Comparison of ENCODE assay signal across 15 cellular contexts in the genomic region with DNA sequence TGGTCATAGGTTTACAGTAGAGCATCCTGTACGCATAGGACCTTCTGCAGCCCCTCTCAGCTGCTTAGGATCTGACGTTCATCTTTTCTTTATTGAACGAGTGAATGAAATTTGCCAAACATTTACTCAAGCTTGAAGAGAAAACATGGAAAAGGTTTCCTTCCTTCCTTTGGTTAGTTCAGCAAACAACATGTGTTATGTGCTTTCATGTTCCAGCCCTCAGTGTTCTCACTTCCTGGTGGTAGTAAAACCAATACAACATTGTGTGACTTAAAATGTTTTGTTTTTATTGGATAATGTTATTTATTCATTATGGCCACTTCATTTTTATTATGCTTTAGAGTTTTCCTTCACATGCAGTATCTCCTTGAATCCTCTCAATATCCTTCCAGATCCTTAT. TPM values are rescaled to one million over a fixed set of nuclear protein-coding genes. Genes with fewer than 3 reads are reported as not detected.
A peak's percentile ranks its signal among the peaks of the same experiment; 100 is the strongest.
DNase-seq lines count a peak whose midpoint lies in the region; ATAC-seq and TF ChIP-seq lines count a peak whose summit lies in the region.
"Had no signal": no experiment of that assay in that cellular context is flagged by ENCODE, and none has a peak within 500 bp of the region (broad histone marks: within the 10 kb centered on the region; RNA-seq: fewer than 3 reads in every experiment).

No MANE protein-coding gene starts in this region.

- 0 out of 2 replicates have a peak, but pooled peaks cover under 1% of the 10 kb centered on the region for H4K20me1 ChIP-seq in KMS-11 (ENCODE audit: insufficient read depth)

- DNase-seq in DMS153 treated with DMSO at 0.1 percent for 48 hours (lab: John Stamatoyannopoulos, UW; ENCODE audit: unreplicated experiment) (peak; percentile 74), RWPE2 (ENCODE audit: low spot score) (no peak), neural crest cell (ENCODE audit: low read depth, low spot score) (no peak), SK-N-DZ (ENCODE audit: low spot score) (no peak)
- no peak for DNase-seq in activated CD8-positive, alpha-beta T cell treated with anti-CD3 and anti-CD28 coated beads for 36 hours
- DNase-seq: activated CD4-positive, alpha-beta T cell treated with anti-CD3 and anti-CD28 coated beads for 36 hours; activated CD8-positive, alpha-beta memory T cell treated with anti-CD3 and anti-CD28 coated beads, Interleukin-2, amount 50 U/mL, for 4 hours; activated gamma-delta T cell; anterior cingulate cortex; effector memory CD8-positive, alpha-beta T cell; islet precursor cell; NCI-H1417 treated with DMSO at 0.1 percent for 48 hours; sigmoid colon had no signal

- no peak overlapping the region for H3K9ac ChIP-seq in KMS-11

- H3K4me3 ChIP-seq in KMS-11 (IDR thresholded peaks at IDR 0.05; ENCODE audit: insufficient read depth, low read depth, low read length) (no peak overlapping the region), RWPE2 (ENCODE audit: severe bottlenecking) (no peak overlapping the region)
- H3K4me3 ChIP-seq: sigmoid colon had no signal

- H3K4me2 ChIP-seq in KMS-11, result 0 out of 2 replicates have a peak overlapping the region, but pooled peaks have one; percentile 55

- CTCF ChIA-PET in activated CD8-positive, alpha-beta T cell treated with anti-CD3 and anti-CD28 coated beads for 36 hours (lab: Charles Lee), result interaction anchor here (1.4 kb wide), 1 partner anchor 7 kb away, joined by 4 read pairs; no protein-coding TSS in a partner anchor

- no peaks in the 10 kb centered on the region for H3K9me3 ChIP-seq in RWPE2 (ENCODE audit: severe bottlenecking)
- H3K9me3 ChIP-seq: sigmoid colon had no signal

- H3K27me3 Mint-ChIP-seq in neural crest cell (ENCODE audit: low read depth), result peaks cover 7% of the 10 kb centered on the region
- no peaks in the 10 kb centered on the region for H3K27me3 Mint-ChIP-seq in activated CD8-positive, alpha-beta T cell treated with anti-CD3 and anti-CD28 coated beads for 36 hours

- TF ChIP-seq CTCF in KMS-11 (conservative IDR thresholded peaks at IDR 0.05; ENCODE audit: low read depth, low read length) (no peak), RWPE2 (IDR thresholded peaks at IDR 0.05; ENCODE audit: poor library complexity, severe bottlenecking) (no peak), neural crest cell (conservative IDR thresholded peaks at IDR 0.05) (no peak)
- no peak for TF ChIP-seq CTCF in activated CD8-positive, alpha-beta T cell treated with anti-CD3 and anti-CD28 coated beads for 36 hours (IDR thresholded peaks at IDR 0.05)

- no peak overlapping the region for H2AFZ ChIP-seq in KMS-11 (ENCODE audit: low read depth)

- peaks cover 42% of the 10 kb centered on the region for H3K4me1 Mint-ChIP-seq in neural crest cell
- H3K4me1 Mint-ChIP-seq in activated CD8-positive, alpha-beta T cell treated with anti-CD3 and anti-CD28 coated beads for 36 hours (ENCODE audit: low read depth), result peaks cover 47% of the 10 kb centered on the region

- no peaks in the 10 kb centered on the region for H3K36me3 ChIP-seq in KMS-11 (ENCODE audit: insufficient read depth)
- peaks cover 10% of the 10 kb centered on the region for H3K36me3 ChIP-seq in RWPE2 (ENCODE audit: low read depth)
- H3K36me3 ChIP-seq: sigmoid colon had no signal

- H3K79me2 ChIP-seq in KMS-11 (ENCODE audit: insufficient read depth, low read depth), result peaks cover 26% of the 10 kb centered on the region; the same call in 1 of the 2 replicates

- intact Hi-C loops in activated CD8-positive, alpha-beta T cell treated with anti-CD3 and anti-CD28 coated beads for 36 hours (cut with micrococcal nuclease), result no loop called here

- POLR2A ChIA-PET in activated CD8-positive, alpha-beta T cell treated with anti-CD3 and anti-CD28 coated beads for 36 hours (lab: Charles Lee), result interaction anchor here (0.6 to 1.3 kb wide), 2 partner anchors 11 to 47 kb away, joined by 3 read pairs; no protein-coding TSS in a partner anchor

- no peak overlapping the region for H3K27ac Mint-ChIP-seq in neural crest cell (ENCODE audit: unreplicated experiment)
- no peak overlapping the region for H3K27ac Mint-ChIP-seq in activated CD8-positive, alpha-beta T cell treated with anti-CD3 and anti-CD28 coated beads for 36 hours
- H3K27ac Mint-ChIP-seq: activated CD4-positive, alpha-beta T cell treated with anti-CD3 and anti-CD28 coated beads for 36 hours; effector memory CD8-positive, alpha-beta T cell had no signal

- peak overlapping the region; percentile 71 for H3K4me3 Mint-ChIP-seq in neural crest cell
- no peak overlapping the region for H3K4me3 Mint-ChIP-seq in activated CD8-positive, alpha-beta T cell treated with anti-CD3 and anti-CD28 coated beads for 36 hours
- H3K4me3 Mint-ChIP-seq: activated CD4-positive, alpha-beta T cell treated with anti-CD3 and anti-CD28 coated beads for 36 hours; effector memory CD8-positive, alpha-beta T cell had no signal

- no peaks in the 10 kb centered on the region for H3K27me3 ChIP-seq in KMS-11 (ENCODE audit: insufficient read depth, low read depth)
- no peaks in the 10 kb centered on the region for H3K27me3 ChIP-seq in RWPE2 (ENCODE audit: insufficient read depth, poor library complexity, severe bottlenecking)
- H3K27me3 ChIP-seq: sigmoid colon had no signal

- H3K9me3 Mint-ChIP-seq in neural crest cell, result no peaks in the 10 kb centered on the region
- no peaks in the 10 kb centered on the region for H3K9me3 Mint-ChIP-seq in activated CD8-positive, alpha-beta T cell treated with anti-CD3 and anti-CD28 coated beads for 36 hours
- H3K9me3 Mint-ChIP-seq: effector memory CD8-positive, alpha-beta T cell had no signal

- H3K27ac ChIP-seq in KMS-11, result no peak overlapping the region
- peak overlapping the region; percentile 85 for H3K27ac ChIP-seq in RWPE2 (ENCODE audit: poor library complexity, severe bottlenecking)

- no peaks in the 10 kb centered on the region for H3K36me3 Mint-ChIP-seq in neural crest cell (ENCODE audit: low read depth)
- peaks cover 18% of the 10 kb centered on the region for H3K36me3 Mint-ChIP-seq in activated CD8-positive, alpha-beta T cell treated with anti-CD3 and anti-CD28 coated beads for 36 hours (ENCODE audit: low read depth)

- peaks cover 36% of the 10 kb centered on the region for H3K4me1 ChIP-seq in KMS-11 (ENCODE audit: low read depth, poor library complexity, severe bottlenecking)
- H3K4me1 ChIP-seq in RWPE2 (ENCODE audit: insufficient read depth, poor library complexity, severe bottlenecking), result peaks cover 23% of the 10 kb centered on the region

- no peak for ATAC-seq in RWPE2 (ENCODE audit: low read depth)
- ATAC-seq in GM21528 (IDR thresholded peaks at IDR 0.05; ENCODE audit: low FRiP score, unreplicated experiment), result no peak
- no peak for ATAC-seq in activated CD8-positive, alpha-beta T cell treated with anti-CD3 and anti-CD28 coated beads for 36 hours
- ATAC-seq: activated CD4-positive, alpha-beta T cell treated with anti-CD3 and anti-CD28 coated beads for 36 hours; effector memory CD8-positive, alpha-beta T cell had no signal

RNA-seq across cellular contexts. Expression of gene CDCA7L, which starts 1.4 kb away (rescaled TPM):
- total RNA-seq in neural crest cell, result 84.7 and 86.6 TPM in 2 replicates
- 18.2 and 32.3 TPM in 2 replicates for polyA plus RNA-seq in SK-N-DZ (2014; cell fraction: cytosol; rRNA removed)
- polyA plus RNA-seq in SK-N-DZ (2014; cell fraction: nucleus; rRNA removed), result 39.0 and 45.5 TPM in 2 replicates
- 100 to 1,000 TPM; 101 to 102 TPM for total RNA-seq in activated CD8-positive, alpha-beta T cell treated with anti-CD3 and anti-CD28 coated beads for 36 hours
